8 cellular contexts compared by ENCODE assay signal in the genomic region with DNA sequence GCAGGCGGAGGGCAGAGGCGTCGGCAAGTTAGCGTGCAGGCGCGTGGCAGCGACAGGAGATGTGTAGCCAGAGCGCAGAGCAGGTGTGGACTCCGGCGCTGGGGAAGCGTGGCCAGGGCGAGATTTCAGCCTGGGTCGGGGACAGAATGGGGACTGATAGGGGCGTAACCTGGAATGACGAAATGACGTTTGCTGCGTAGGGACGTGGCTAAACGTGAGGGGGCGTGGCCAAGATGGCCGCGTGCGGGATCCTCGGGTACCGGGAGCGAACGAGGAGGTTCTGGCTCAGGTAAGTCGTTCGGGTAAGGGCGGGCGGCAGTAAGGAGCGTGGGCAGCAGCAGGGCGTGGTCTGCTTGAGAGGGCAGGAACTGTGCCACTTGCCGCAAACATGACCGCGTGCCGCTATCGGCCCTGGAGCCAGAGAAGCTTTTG. TPM values are rescaled to one million over a fixed set of nuclear protein-coding genes. Genes with fewer than 3 reads are reported as not detected.
DNase-seq lines count a peak whose midpoint lies in the region; ATAC-seq and TF ChIP-seq lines count a peak whose summit lies in the region.

No MANE protein-coding gene starts in this region.

- peaks cover 27% of the 10 kb centered on the region for H3K4me1 Mint-ChIP-seq in activated CD4-positive, alpha-beta memory T cell treated with anti-CD3 and anti-CD28 coated beads for 36 hours (ENCODE audit: low read depth)

- H3K9me3 ChIP-seq in BE2C: no peaks in the 10 kb centered on the region
- no peaks in the 10 kb centered on the region for H3K9me3 ChIP-seq in endocrine pancreas (ENCODE audit: control insufficient read depth, low read length)

- H3K9ac ChIP-seq in endocrine pancreas (ENCODE audit: control insufficient read depth, insufficient read depth, low read length): peak overlapping the region; percentile 68

- no peaks in the 10 kb centered on the region for H3K4me1 ChIP-seq in BE2C
- no peaks in the 10 kb centered on the region for H3K4me1 ChIP-seq in endocrine pancreas (ENCODE audit: control insufficient read depth, insufficient read depth, low read length)

- H3K27me3 ChIP-seq in BE2C (no peaks in the 10 kb centered on the region), endocrine pancreas (ENCODE audit: control insufficient read depth, insufficient read depth, low read length) (no peaks in the 10 kb centered on the region)

- TF ChIP-seq CTCF in BE2C (IDR thresholded peaks at IDR 0.05; ENCODE audit: low read depth, low read length): no peak

- no peaks in the 10 kb centered on the region for H3K27me3 Mint-ChIP-seq in activated CD4-positive, alpha-beta memory T cell treated with anti-CD3 and anti-CD28 coated beads for 36 hours

- H3K4me3 Mint-ChIP-seq in activated CD4-positive, alpha-beta memory T cell treated with anti-CD3 and anti-CD28 coated beads for 36 hours: no peak overlapping the region

- POLR2A ChIA-PET in activated CD4-positive, alpha-beta memory T cell treated with anti-CD3 and anti-CD28 coated beads for 36 hours (lab: Charles Lee): interaction anchor here (0.5 to 1.5 kb wide), 3 partner anchors 63 to 583 kb away, joined by 3 read pairs; partner anchors contain the start of genes CA5B and ZRSR2

- H3K4me3 ChIP-seq in BE2C (ENCODE audit: low read depth, low read length): peak overlapping the region; percentile 85
- peak overlapping the region; percentile 74 for H3K4me3 ChIP-seq in endocrine pancreas (ENCODE audit: control insufficient read depth, insufficient read depth, low read length)

- H3K36me3 ChIP-seq in BE2C: no peaks in the 10 kb centered on the region
- H3K36me3 ChIP-seq in endocrine pancreas (ENCODE audit: control insufficient read depth, insufficient read depth, low read length): no peaks in the 10 kb centered on the region

- H3K36me3 Mint-ChIP-seq in activated CD4-positive, alpha-beta memory T cell treated with anti-CD3 and anti-CD28 coated beads for 36 hours: no peaks in the 10 kb centered on the region

- TF ChIP-seq POLR2A in GM19193 (IDR thresholded peaks at IDR 0.05; ENCODE audit: extremely low read depth, insufficient read depth, insufficient read length): peak; percentile 58

- no peaks in the 10 kb centered on the region for H3K9me3 Mint-ChIP-seq in activated CD4-positive, alpha-beta memory T cell treated with anti-CD3 and anti-CD28 coated beads for 36 hours

- intact Hi-C loops in activated CD4-positive, alpha-beta memory T cell treated with anti-CD3 and anti-CD28 coated beads for 36 hours (cut with micrococcal nuclease): loop anchor here (1.0 to 10.0 kb wide), 11 partner anchors 63 to 1991 kb away; partner anchors contain the start of genes CA5B, CTPS2, FANCB and MOSPD2

- H3K27ac Mint-ChIP-seq in activated CD4-positive, alpha-beta memory T cell treated with anti-CD3 and anti-CD28 coated beads for 36 hours: no peak overlapping the region

- DNase-seq in BE2C (peak; percentile 75), NCI-H510A (lab: John Stamatoyannopoulos, UW) (peak; percentile 76), mucosa of gallbladder (ENCODE audit: low spot score) (peak; percentile 90)
- DNase-seq in activated CD4-positive, alpha-beta memory T cell treated with anti-CD3 and anti-CD28 coated beads for 36 hours: peak; percentile 89
- DNase-seq in stimulated activated CD8-positive, alpha-beta memory T cell treated with anti-CD3 and anti-CD28 coated beads, Interleukin-4, amount 100 ng/mL, for 24 hours (ENCODE audit: low read depth): peak; percentile 85

- CTCF ChIA-PET in activated CD4-positive, alpha-beta memory T cell treated with anti-CD3 and anti-CD28 coated beads for 36 hours (lab: Charles Lee): interaction anchor here (1.5 kb wide), 1 partner anchor 179 kb away, joined by 3 read pairs; the partner anchor contains the start of gene AP1S2

- ATAC-seq in HG03280 (IDR thresholded peaks at IDR 0.05; ENCODE audit: unreplicated experiment): peak; percentile 65

RNA-seq across cellular contexts. Expression of gene CLTRN, which starts 10.9 kb away (rescaled TPM):
- not detected for polyA plus RNA-seq in BE2C (2012; ENCODE audit: insufficient read depth, insufficient read length, low read depth)
- total RNA-seq in activated CD4-positive, alpha-beta memory T cell treated with anti-CD3 and anti-CD28 coated beads for 36 hours: under 1 TPM; 0.41 to 0.69 TPM
- 5.1 TPM for total RNA-seq in mucosa of gallbladder

Comparison
In these comparisons a context has a peak if more than half of its experiments do, and no peak if none do; other contexts are left out.
1. Peak in every context shown above with its lines: DNase-seq, ATAC-seq and H3K4me3 ChIP-seq.